1 cellular context compared by ENCODE assay signal in genomic region chr7:5831196-5831595, GRCh38.
TF ChIP-seq lines count a peak whose summit lies in the region.

No MANE protein-coding gene starts in this region.

TF ChIP-seq in H1, 55 proteins besides CTCF, POLR2A, EP300 and RAD21:
- TF ChIP-seq EGR1 (IDR thresholded peaks at IDR 0.05; ENCODE audit: borderline replicate concordance, low read depth, low read length) (peak; percentile 93), ASH2L (IDR thresholded peaks at IDR 0.05; ENCODE audit: low read length) (no peak), CBX8 (IDR thresholded peaks at IDR 0.05; ENCODE audit: borderline replicate concordance, low read depth, low read length) (no peak), BRCA1 (IDR thresholded peaks at IDR 0.05; ENCODE audit: low read depth, low read length) (no peak), SP1 (IDR thresholded peaks at IDR 0.05; ENCODE audit: low read depth, low read length) (no peak), TBP (IDR thresholded peaks at IDR 0.05; ENCODE audit: low read depth, low read length) (no peak)
